ENCODE assay signal across 8 cellular contexts in genomic region chr17:57407287-57408063, GRCh38.
DNase-seq lines count a peak whose midpoint lies in the region; ATAC-seq and TF ChIP-seq lines count a peak whose summit lies in the region.

No MANE protein-coding gene starts in this region.

- peaks cover 49% of the 10 kb centered on the region for H3K4me1 ChIP-seq in cardiac muscle cell (ENCODE audit: low read depth)
- peaks cover 31% of the 10 kb centered on the region for H3K4me1 ChIP-seq in SJSA1 (replicated peaks)
- H3K4me1 ChIP-seq in lower lobe of right lung, result peaks cover 16% of the 10 kb centered on the region
- peaks cover 4% of the 10 kb centered on the region for H3K4me1 ChIP-seq in urinary bladder (ENCODE audit: insufficient read depth)

- no peak for TF ChIP-seq CTCF in cardiac muscle cell (IDR thresholded peaks at IDR 0.05; ENCODE audit: low read depth, low read length)
- no peak for TF ChIP-seq CTCF in lower lobe of right lung (IDR thresholded peaks at IDR 0.05)

- H3K27me3 ChIP-seq in cardiac muscle cell, result no peaks in the 10 kb centered on the region
- H3K27me3 ChIP-seq in SJSA1 (replicated peaks), result no peaks in the 10 kb centered on the region
- no peaks in the 10 kb centered on the region for H3K27me3 ChIP-seq in lower lobe of right lung (ENCODE audit: low read depth)

- DNase-seq in cardiac muscle cell (ENCODE audit: low read depth in 1 of 2, low spot score in 1 of 2) (no peak), cardiac septum (ENCODE audit: low spot score) (no peak), SJSA1 (ENCODE audit: low read depth in 1 of 2, low spot score in 2 of 2) (no peak), lower lobe of right lung (no peak), NCI-H1436 treated with DMSO at 0.1 percent for 48 hours (lab: John Stamatoyannopoulos, UW) (no peak)
- DNase-seq in NK-92 treated with Interleukin-12 subunit alpha and Interleukin-12 subunit beta, amount 100 ng/mL, for 24 hours (lab: John Stamatoyannopoulos, UW), result no peak

- H3K27ac ChIP-seq in cardiac muscle cell (peak overlapping the region; percentile 71), SJSA1 (peak overlapping the region; percentile 73; the same call in 1 of the 2 replicates), lower lobe of right lung (peak overlapping the region; percentile 38), urinary bladder (ENCODE audit: low read depth) (peak overlapping the region; percentile 72)

- intact Hi-C loops in cardiac septum (cut with DNase I), result no loop called here
- intact Hi-C loops in lower lobe of right lung (cut with DNase I), result no loop called here

- peak; percentile 37 to 84 for ATAC-seq in lower lobe of right lung
- ATAC-seq in HG03095 (IDR thresholded peaks at IDR 0.05; ENCODE audit: unreplicated experiment), result no peak

- H3K36me3 ChIP-seq in cardiac muscle cell (no peaks in the 10 kb centered on the region), SJSA1 (no peaks in the 10 kb centered on the region), lower lobe of right lung (no peaks in the 10 kb centered on the region), urinary bladder (ENCODE audit: insufficient read depth) (no peaks in the 10 kb centered on the region)

- no peak overlapping the region for H3K4me3 ChIP-seq in cardiac muscle cell
- no peak overlapping the region for H3K4me3 ChIP-seq in SJSA1
- H3K4me3 ChIP-seq in lower lobe of right lung, result no peak overlapping the region
- H3K4me3 ChIP-seq in urinary bladder (ENCODE audit: low read depth, low read length), result no peak overlapping the region

- H3K9me3 ChIP-seq in cardiac muscle cell (ENCODE audit: low read depth), result no peaks in the 10 kb centered on the region
- no peaks in the 10 kb centered on the region for H3K9me3 ChIP-seq in SJSA1 (replicated peaks)
- H3K9me3 ChIP-seq in lower lobe of right lung, result no peaks in the 10 kb centered on the region

- WGBS in urinary bladder, result 73% methylated on average over 9 of the region's 9 CpGs
